ENCODE assay signal across 1 cellular context in genomic region chr20:45373353-45374100, GRCh38.
A peak's percentile ranks its signal among the peaks of the same experiment; 100 is the strongest.
TF ChIP-seq lines count a peak whose summit lies in the region.

No MANE protein-coding gene starts in this region.

TF ChIP-seq in HepG2, 621 proteins besides CTCF, POLR2A, EP300 and RAD21 (continued from another document and continues in another):
- TF ChIP-seq ZBTB49 (CRISPR knock-in tag; IDR thresholded peaks at IDR 0.05; ENCODE audit: borderline replicate concordance) (no peak), RXRA (CRISPR knock-in tag; IDR thresholded peaks at IDR 0.05) (no peak), CEBPZ (IDR thresholded peaks at IDR 0.05; ENCODE audit: low read length) (no peak), ZBTB2 (CRISPR knock-in tag; IDR thresholded peaks at IDR 0.05; ENCODE audit: low read depth) (no peak), ZNF281 (CRISPR knock-in tag; IDR thresholded peaks at IDR 0.05; ENCODE audit: borderline replicate concordance) (peak; percentile 43; the same call in 1 of the 2 replicates), GATAD1 (CRISPR knock-in tag; IDR thresholded peaks at IDR 0.05) (peak; percentile 51; the same call in 1 of the 2 replicates), GMEB2 (CRISPR knock-in tag; IDR thresholded peaks at IDR 0.05; ENCODE audit: low read depth) (no peak), YEATS2 (CRISPR knock-in tag; IDR thresholded peaks at IDR 0.05; ENCODE audit: borderline replicate concordance) (peak; percentile 54; the same call in 1 of the 2 replicates), SMC3 (IDR thresholded peaks at IDR 0.05; ENCODE audit: low read length) (peak; percentile 91), AGO2 (optimal IDR thresholded peaks at IDR 0.05; ENCODE audit: low read depth, low read length) (no peak), TFE3 (CRISPR knock-in tag; IDR thresholded peaks at IDR 0.05) (peak; percentile 69; the same call in 1 of the 2 replicates), ZBTB7B (CRISPR knock-in tag; IDR thresholded peaks at IDR 0.05) (no peak; the same call in 1 of the 2 replicates), PRPF4 (IDR thresholded peaks at IDR 0.05; ENCODE audit: low read depth, low read length, poor library complexity, severe bottlenecking) (peak; percentile 70), KDM2A (CRISPR knock-in tag; IDR thresholded peaks at IDR 0.05; ENCODE audit: borderline replicate concordance, low read depth) (peak; percentile 92), KMT2A (CRISPR knock-in tag; IDR thresholded peaks at IDR 0.05) (peak; percentile 59), ZBTB25 (CRISPR knock-in tag; IDR thresholded peaks at IDR 0.05) (no peak), HES4 (CRISPR knock-in tag; IDR thresholded peaks at IDR 0.05; ENCODE audit: borderline replicate concordance) (no peak), MAFF (IDR thresholded peaks at IDR 0.05; ENCODE audit: low read depth, low read length) (peak; percentile 26; the same call in 1 of the 2 replicates), RBFOX2 (IDR thresholded peaks at IDR 0.05; ENCODE audit: low read depth, low read length) (no peak), NCOA2 (CRISPR knock-in tag; IDR thresholded peaks at IDR 0.05) (no peak), HDAC2 (CRISPR knock-in tag; IDR thresholded peaks at IDR 0.05) (peak; percentile 72; the same call in 1 of the 2 replicates), ZNF362 (CRISPR knock-in tag; IDR thresholded peaks at IDR 0.05; ENCODE audit: borderline replicate concordance) (no peak), DZIP1 (CRISPR knock-in tag; IDR thresholded peaks at IDR 0.05) (0 out of 2 replicates have a peak, but pooled peaks have one; percentile 37), THAP9 (CRISPR knock-in tag; IDR thresholded peaks at IDR 0.05; ENCODE audit: borderline replicate concordance) (0 out of 2 replicates have a peak, but pooled peaks have one; percentile 10), ZNF513 (CRISPR knock-in tag; conservative IDR thresholded peaks at IDR 0.05) (no peak), ZNF737 (CRISPR knock-in tag; IDR thresholded peaks at IDR 0.05; ENCODE audit: borderline replicate concordance) (peak; percentile 85; the same call in 1 of the 2 replicates), ARID2 (CRISPR knock-in tag; IDR thresholded peaks at IDR 0.05; ENCODE audit: borderline replicate concordance) (no peak), TEAD3 (CRISPR knock-in tag; optimal IDR thresholded peaks at IDR 0.05; ENCODE audit: borderline replicate concordance) (peak; percentile 61), SALL1 (CRISPR knock-in tag; IDR thresholded peaks at IDR 0.05) (peak; percentile 58)
